In genomic region chr6:129748212-129748900, GRCh38 we compare ENCODE assay signal across 1 cellular context.
TF ChIP-seq lines count a peak whose summit lies in the region.

No MANE protein-coding gene starts in this region.

TF ChIP-seq in GM12878, 131 proteins besides CTCF, POLR2A, EP300 and RAD21 (continued from another document):
- TF ChIP-seq RELB (IDR thresholded peaks at IDR 0.05; ENCODE audit: low read depth) (peak; percentile 42; the same call in 1 of the 2 replicates), ZNF622 (IDR thresholded peaks at IDR 0.05) (no peak)
